8 cellular contexts compared by ENCODE assay signal in the genomic region with DNA sequence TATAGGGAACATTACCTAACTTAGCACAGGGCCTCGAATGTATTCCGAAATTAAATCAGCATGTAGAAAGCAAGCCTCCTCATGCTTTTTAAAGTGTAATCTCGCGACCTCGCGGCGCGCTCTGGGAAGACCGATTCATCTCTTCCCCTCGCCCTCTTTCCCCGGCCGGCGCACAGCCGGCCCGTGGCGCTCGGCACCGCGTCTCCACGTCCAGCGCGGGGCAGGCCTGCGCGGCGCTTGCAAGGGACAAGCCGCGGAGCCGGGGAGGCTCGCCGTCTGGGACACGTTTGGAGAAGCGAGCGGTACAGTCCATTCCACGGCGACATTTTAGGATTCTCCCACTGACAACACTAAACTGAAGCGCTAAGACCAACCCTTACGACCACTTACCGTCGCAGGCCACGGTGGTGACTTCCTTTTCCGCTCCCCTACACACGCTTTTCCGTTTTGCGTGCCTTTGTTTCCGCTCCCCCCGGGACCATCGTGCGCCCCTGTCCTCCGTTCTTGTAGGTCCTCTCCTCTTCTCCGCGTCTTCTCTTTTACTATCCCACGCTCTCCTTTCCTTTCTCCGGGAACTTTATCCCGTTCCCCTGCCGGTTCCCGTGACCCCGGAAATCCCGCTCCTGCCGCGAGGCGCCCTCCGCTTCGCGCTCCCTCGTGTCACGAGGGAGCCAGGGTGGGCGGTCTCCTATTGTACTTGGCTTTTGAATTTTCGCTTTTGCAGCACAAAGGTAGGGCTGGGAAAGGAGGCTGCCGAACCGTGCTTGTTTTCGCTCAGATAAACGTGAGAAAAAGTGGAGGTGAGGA. TPM values are rescaled to one million over a fixed set of nuclear protein-coding genes. Genes with fewer than 3 reads are reported as not detected.
DNase-seq lines count a peak whose midpoint lies in the region; TF ChIP-seq lines count a peak whose summit lies in the region.

A gene with protein sequence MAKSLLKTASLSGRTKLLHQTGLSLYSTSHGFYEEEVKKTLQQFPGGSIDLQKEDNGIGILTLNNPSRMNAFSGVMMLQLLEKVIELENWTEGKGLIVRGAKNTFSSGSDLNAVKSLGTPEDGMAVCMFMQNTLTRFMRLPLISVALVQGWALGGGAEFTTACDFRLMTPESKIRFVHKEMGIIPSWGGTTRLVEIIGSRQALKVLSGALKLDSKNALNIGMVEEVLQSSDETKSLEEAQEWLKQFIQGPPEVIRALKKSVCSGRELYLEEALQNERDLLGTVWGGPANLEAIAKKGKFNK (minus strand): TSS at position 664 of the 807 bp plus-strand sequence. CDS start 12,581 bp downstream, outside the sequence.

- peaks cover 85% of the 10 kb centered on the region for H3K79me2 ChIP-seq in osteoblast (ENCODE audit: insufficient read depth, low read length)

- H3K27ac ChIP-seq in osteoblast (ENCODE audit: low read depth, low read length) (peak within 1 kb of the TSS; percentile 94), testis (peak within 1 kb of the TSS; percentile 87 to 90)

- TF ChIP-seq POLR2A in testis (IDR thresholded peaks at IDR 0.05) = no peak

- no peaks in the 10 kb centered on the region for H3K9me3 ChIP-seq in ES-I3 (ENCODE audit: control insufficient read depth, insufficient read depth, low read length)
- H3K9me3 ChIP-seq in osteoblast (ENCODE audit: low read depth, low read length) = no peaks in the 10 kb centered on the region
- no peaks in the 10 kb centered on the region for H3K9me3 ChIP-seq in testis

- intact Hi-C loops in testis (cut with DNase I; ENCODE audit: low total_unique reads) = no loop called here

- H4K20me1 ChIP-seq in osteoblast (ENCODE audit: insufficient read depth, low read length) = peaks cover 4% of the 10 kb centered on the region

- no peaks in the 10 kb centered on the region for H3K36me3 ChIP-seq in ES-I3 (ENCODE audit: insufficient read depth, low read length)
- no peaks in the 10 kb centered on the region for H3K36me3 ChIP-seq in H7 (replicated peaks; ENCODE audit: control insufficient read depth, insufficient read depth, low read length)
- H3K36me3 ChIP-seq in osteoblast (ENCODE audit: insufficient read depth, low read length) = no peaks in the 10 kb centered on the region
- no peaks in the 10 kb centered on the region for H3K36me3 ChIP-seq in testis (ENCODE audit: low read depth, missing control alignments)

- peak within 1 kb of the TSS; percentile 96 for H2AFZ ChIP-seq in osteoblast (ENCODE audit: low read length)

- TF ChIP-seq CTCF in osteoblast (IDR thresholded peaks at IDR 0.05; ENCODE audit: extremely low read depth, low read depth, low read length) = no peak
- TF ChIP-seq CTCF in testis (IDR thresholded peaks at IDR 0.05) = no peak

- H3K4me3 ChIP-seq in H7 (ENCODE audit: insufficient read depth, low read depth, low read length) (peak within 1 kb of the TSS; percentile 95), osteoblast (ENCODE audit: insufficient read depth, low read length) (peak within 1 kb of the TSS; percentile 85), testis (peak within 1 kb of the TSS; percentile 69 to 74)

- 0 to 1% methylated on average over 56 to 67 of the region's 72 CpGs for WGBS in testis, 2 donors

- peak within 1 kb of the TSS; percentile 90 for H3K9ac ChIP-seq in ES-I3 (ENCODE audit: low read depth, low read length)

- DNase-seq in H7 (peak; percentile 73), M059J (ENCODE audit: low read depth) (peak; percentile 80), SIG-M5 treated with dmso at 0.1 percent for 504 hours (lab: John Stamatoyannopoulos, UW; ENCODE audit: unreplicated experiment) (peak; percentile 77), glomerular endothelial cell (ENCODE audit: extremely low read depth, low read depth, low spot score) (peak; percentile 22), osteoblast (ENCODE audit: insufficient read length, low spot score, missing footprints) (peak; percentile 85), testis (peak; percentile 82)
- peak; percentile 60 for DNase-seq in activated gamma-delta T cell treated with anti-CD3 and anti-CD28 coated beads, Interleukin-2, amount 50 U/mL, for 16 hours (ENCODE audit: low read depth)

- peaks cover under 1% of the 10 kb centered on the region for H3K4me1 ChIP-seq in ES-I3 (ENCODE audit: insufficient read depth, low read length)
- peaks cover 21% of the 10 kb centered on the region for H3K4me1 ChIP-seq in osteoblast (ENCODE audit: insufficient read depth, low read length)
- peaks cover 23% of the 10 kb centered on the region for H3K4me1 ChIP-seq in testis

- no peaks in the 10 kb centered on the region for H3K27me3 ChIP-seq in H7 (ENCODE audit: control insufficient read depth, insufficient read depth, low read length)
- H3K27me3 ChIP-seq in osteoblast (ENCODE audit: insufficient read depth, low read length) = no peaks in the 10 kb centered on the region
- H3K27me3 ChIP-seq in testis = no peaks in the 10 kb centered on the region

- H3K4me2 ChIP-seq in osteoblast (ENCODE audit: insufficient read depth, low read length) = peak within 1 kb of the TSS; percentile 92

RNA-seq across cellular contexts. Expression of the gene that starts here (rescaled TPM):
- 48.8 and 55.5 TPM in 2 replicates for total RNA-seq in H7 (2014; rRNA removed; shearing (Covaris generic))
- total RNA-seq in M059J (2014; rRNA removed; shearing (Covaris generic)) = 64.1 and 71.8 TPM in 2 replicates
- total RNA-seq in glomerular endothelial cell (32.2 and 54.0 TPM in 2 replicates), osteoblast (67.0 and 71.0 TPM in 2 replicates), testis (10 to 100 TPM; 34.9 to 37.6 TPM)
- polyA plus RNA-seq in testis (ENCODE audit: insufficient read depth, low read depth, low replicate concordance) = 30.9 TPM

Comparison
In these comparisons a context has a peak if more than half of its experiments do, and no peak if none do; other contexts are left out.
1. Peak in every context shown above with its lines: DNase-seq, H3K4me3 ChIP-seq and H3K27ac ChIP-seq.
2. DNase-seq: peak in every context shown above with its lines; median percentile 85 in osteoblast; 82 in testis; 80 in M059J; 77 in SIG-M5 treated with dmso at 0.1 percent for 504 hours; 73 in H7; 60 in activated gamma-delta T cell treated with anti-CD3 and anti-CD28 coated beads, Interleukin-2, amount 50 U/mL, for 16 hours; 22 in glomerular endothelial cell.